ENCODE assay signal across 1 cellular context in the genomic region with DNA sequence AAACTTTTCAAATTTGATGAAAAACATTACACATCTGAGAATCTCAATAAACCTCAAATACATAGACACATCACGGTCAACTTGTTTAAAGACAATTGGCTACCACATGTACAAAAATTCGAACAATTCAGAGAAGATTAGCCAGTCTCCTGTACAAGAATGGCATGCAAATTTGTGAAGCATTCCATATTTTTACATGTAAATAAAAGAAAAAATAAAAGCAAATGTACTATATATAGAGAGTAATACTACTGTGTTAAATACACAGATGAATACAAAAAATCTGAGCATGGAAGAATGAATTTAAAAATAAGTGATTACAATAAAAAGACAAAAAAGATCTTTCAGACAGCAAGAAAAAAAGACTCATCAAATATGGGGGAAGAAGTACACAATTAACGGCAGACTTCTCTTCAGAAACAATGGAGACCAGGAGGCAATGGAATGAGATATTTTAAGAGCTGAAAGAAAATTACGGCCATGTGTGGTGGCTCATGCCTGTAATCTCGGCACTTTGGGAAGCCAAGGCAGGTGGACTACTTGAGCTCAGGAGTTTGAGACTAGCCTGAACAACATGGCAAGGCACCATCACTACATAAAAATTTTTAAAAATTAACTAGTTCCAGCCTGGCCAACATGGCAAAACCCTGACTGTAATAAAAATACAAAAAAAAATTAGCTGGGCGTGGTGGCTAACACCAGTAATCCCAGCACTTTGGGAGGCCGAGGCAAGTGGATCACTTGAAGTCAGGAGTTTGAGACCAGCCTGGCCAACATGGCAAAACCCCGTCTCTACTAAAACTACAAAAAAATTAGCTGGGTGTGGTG.
A peak's percentile ranks its signal among the peaks of the same experiment; 100 is the strongest.
TF ChIP-seq lines count a peak whose summit lies in the region.

No MANE protein-coding gene starts in this region.

TF ChIP-seq in K562, 482 proteins besides CTCF, POLR2A, EP300 and RAD21 (continues in another document):
- TF ChIP-seq PHF8 (IDR thresholded peaks at IDR 0.05; ENCODE audit: borderline replicate concordance, low read length) (no peak), NCOR1 (IDR thresholded peaks at IDR 0.05) (no peak), FOXK1 (CRISPR knock-in tag; IDR thresholded peaks at IDR 0.05; ENCODE audit: borderline replicate concordance) (no peak), NFIX (CRISPR knock-in tag; IDR thresholded peaks at IDR 0.05; ENCODE audit: low read depth) (no peak), SMARCE1 (IDR thresholded peaks at IDR 0.05) (no peak), HMGXB4 (CRISPR knock-in tag; IDR thresholded peaks at IDR 0.05) (no peak), RUNX1 (IDR thresholded peaks at IDR 0.05; ENCODE audit: low read depth) (no peak), SIN3A (IDR thresholded peaks at IDR 0.05; ENCODE audit: borderline replicate concordance in 2 of 2, control insufficient read depth in 1 of 2, low read depth in 2 of 2, low read length in 2 of 2) (no peak), IRF2 (CRISPR knock-in tag; IDR thresholded peaks at IDR 0.05) (no peak), ZNF121 (CRISPR knock-in tag; conservative IDR thresholded peaks at IDR 0.05) (no peak), ZC3H8 (IDR thresholded peaks at IDR 0.05) (no peak), NR4A1 (CRISPR knock-in tag; IDR thresholded peaks at IDR 0.05) (no peak), NR4A1 (tag; IDR thresholded peaks at IDR 0.05) (no peak), U2AF2 (optimal IDR thresholded peaks at IDR 0.05; ENCODE audit: low read depth, low read length) (no peak), HMG20A (CRISPR knock-in tag; conservative IDR thresholded peaks at IDR 0.05) (no peak), ELF2 (CRISPR knock-in tag; IDR thresholded peaks at IDR 0.05) (no peak), MNT (conservative IDR thresholded peaks at IDR 0.05) (no peak), FOXM1 (IDR thresholded peaks at IDR 0.05; ENCODE audit: low read depth) (no peak), FOXM1 (CRISPR knock-in tag; IDR thresholded peaks at IDR 0.05; ENCODE audit: low read depth) (no peak), NFATC3 (IDR thresholded peaks at IDR 0.05) (no peak), ZEB2 (IDR thresholded peaks at IDR 0.05) (peak; percentile 57; the same call in 1 of the 2 replicates), ZNF347 (CRISPR knock-in tag; IDR thresholded peaks at IDR 0.05; ENCODE audit: low read depth) (no peak), ZFP91 (CRISPR knock-in tag; IDR thresholded peaks at IDR 0.05) (no peak), IFI16 (CRISPR knock-in tag; IDR thresholded peaks at IDR 0.05) (no peak), E2F3 (CRISPR knock-in tag; IDR thresholded peaks at IDR 0.05) (no peak), MAZ (CRISPR knock-in tag; conservative IDR thresholded peaks at IDR 0.05 in 1 of 2, IDR thresholded peaks at IDR 0.05 in 1 of 2) (peak in 1 of 2 experiments; percentile 36; a peak in 1 of 4 replicates)
- TF ChIP-seq, protein P1, sequence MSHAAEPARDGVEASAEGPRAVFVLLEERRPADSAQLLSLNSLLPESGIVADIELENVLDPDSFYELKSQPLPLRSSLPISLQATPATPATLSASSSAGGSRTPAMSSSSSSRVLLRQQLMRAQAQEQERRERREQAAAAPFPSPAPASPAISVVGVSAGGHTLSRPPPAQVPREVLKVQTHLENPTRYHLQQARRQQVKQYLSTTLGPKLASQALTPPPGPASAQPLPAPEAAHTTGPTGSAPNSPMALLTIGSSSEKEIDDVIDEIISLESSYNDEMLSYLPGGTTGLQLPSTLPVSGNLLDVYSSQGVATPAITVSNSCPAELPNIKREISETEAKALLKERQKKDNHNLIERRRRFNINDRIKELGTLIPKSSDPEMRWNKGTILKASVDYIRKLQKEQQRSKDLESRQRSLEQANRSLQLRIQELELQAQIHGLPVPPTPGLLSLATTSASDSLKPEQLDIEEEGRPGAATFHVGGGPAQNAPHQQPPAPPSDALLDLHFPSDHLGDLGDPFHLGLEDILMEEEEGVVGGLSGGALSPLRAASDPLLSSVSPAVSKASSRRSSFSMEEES (CRISPR knock-in tag; IDR thresholded peaks at IDR 0.05): no peak
- TF ChIP-seq, protein P2, sequence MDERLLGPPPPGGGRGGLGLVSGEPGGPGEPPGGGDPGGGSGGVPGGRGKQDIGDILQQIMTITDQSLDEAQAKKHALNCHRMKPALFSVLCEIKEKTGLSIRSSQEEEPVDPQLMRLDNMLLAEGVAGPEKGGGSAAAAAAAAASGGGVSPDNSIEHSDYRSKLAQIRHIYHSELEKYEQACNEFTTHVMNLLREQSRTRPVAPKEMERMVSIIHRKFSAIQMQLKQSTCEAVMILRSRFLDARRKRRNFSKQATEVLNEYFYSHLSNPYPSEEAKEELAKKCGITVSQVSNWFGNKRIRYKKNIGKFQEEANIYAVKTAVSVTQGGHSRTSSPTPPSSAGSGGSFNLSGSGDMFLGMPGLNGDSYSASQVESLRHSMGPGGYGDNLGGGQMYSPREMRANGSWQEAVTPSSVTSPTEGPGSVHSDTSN (CRISPR knock-in tag; IDR thresholded peaks at IDR 0.05; ENCODE audit: low read depth): no peak
- TF ChIP-seq, protein P2 (tag; conservative IDR thresholded peaks at IDR 0.05; ENCODE audit: low read depth): no peak
- TF ChIP-seq, protein P3, sequence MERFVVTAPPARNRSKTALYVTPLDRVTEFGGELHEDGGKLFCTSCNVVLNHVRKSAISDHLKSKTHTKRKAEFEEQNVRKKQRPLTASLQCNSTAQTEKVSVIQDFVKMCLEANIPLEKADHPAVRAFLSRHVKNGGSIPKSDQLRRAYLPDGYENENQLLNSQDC (CRISPR knock-in tag; IDR thresholded peaks at IDR 0.05): no peak
- TF ChIP-seq, protein P4, sequence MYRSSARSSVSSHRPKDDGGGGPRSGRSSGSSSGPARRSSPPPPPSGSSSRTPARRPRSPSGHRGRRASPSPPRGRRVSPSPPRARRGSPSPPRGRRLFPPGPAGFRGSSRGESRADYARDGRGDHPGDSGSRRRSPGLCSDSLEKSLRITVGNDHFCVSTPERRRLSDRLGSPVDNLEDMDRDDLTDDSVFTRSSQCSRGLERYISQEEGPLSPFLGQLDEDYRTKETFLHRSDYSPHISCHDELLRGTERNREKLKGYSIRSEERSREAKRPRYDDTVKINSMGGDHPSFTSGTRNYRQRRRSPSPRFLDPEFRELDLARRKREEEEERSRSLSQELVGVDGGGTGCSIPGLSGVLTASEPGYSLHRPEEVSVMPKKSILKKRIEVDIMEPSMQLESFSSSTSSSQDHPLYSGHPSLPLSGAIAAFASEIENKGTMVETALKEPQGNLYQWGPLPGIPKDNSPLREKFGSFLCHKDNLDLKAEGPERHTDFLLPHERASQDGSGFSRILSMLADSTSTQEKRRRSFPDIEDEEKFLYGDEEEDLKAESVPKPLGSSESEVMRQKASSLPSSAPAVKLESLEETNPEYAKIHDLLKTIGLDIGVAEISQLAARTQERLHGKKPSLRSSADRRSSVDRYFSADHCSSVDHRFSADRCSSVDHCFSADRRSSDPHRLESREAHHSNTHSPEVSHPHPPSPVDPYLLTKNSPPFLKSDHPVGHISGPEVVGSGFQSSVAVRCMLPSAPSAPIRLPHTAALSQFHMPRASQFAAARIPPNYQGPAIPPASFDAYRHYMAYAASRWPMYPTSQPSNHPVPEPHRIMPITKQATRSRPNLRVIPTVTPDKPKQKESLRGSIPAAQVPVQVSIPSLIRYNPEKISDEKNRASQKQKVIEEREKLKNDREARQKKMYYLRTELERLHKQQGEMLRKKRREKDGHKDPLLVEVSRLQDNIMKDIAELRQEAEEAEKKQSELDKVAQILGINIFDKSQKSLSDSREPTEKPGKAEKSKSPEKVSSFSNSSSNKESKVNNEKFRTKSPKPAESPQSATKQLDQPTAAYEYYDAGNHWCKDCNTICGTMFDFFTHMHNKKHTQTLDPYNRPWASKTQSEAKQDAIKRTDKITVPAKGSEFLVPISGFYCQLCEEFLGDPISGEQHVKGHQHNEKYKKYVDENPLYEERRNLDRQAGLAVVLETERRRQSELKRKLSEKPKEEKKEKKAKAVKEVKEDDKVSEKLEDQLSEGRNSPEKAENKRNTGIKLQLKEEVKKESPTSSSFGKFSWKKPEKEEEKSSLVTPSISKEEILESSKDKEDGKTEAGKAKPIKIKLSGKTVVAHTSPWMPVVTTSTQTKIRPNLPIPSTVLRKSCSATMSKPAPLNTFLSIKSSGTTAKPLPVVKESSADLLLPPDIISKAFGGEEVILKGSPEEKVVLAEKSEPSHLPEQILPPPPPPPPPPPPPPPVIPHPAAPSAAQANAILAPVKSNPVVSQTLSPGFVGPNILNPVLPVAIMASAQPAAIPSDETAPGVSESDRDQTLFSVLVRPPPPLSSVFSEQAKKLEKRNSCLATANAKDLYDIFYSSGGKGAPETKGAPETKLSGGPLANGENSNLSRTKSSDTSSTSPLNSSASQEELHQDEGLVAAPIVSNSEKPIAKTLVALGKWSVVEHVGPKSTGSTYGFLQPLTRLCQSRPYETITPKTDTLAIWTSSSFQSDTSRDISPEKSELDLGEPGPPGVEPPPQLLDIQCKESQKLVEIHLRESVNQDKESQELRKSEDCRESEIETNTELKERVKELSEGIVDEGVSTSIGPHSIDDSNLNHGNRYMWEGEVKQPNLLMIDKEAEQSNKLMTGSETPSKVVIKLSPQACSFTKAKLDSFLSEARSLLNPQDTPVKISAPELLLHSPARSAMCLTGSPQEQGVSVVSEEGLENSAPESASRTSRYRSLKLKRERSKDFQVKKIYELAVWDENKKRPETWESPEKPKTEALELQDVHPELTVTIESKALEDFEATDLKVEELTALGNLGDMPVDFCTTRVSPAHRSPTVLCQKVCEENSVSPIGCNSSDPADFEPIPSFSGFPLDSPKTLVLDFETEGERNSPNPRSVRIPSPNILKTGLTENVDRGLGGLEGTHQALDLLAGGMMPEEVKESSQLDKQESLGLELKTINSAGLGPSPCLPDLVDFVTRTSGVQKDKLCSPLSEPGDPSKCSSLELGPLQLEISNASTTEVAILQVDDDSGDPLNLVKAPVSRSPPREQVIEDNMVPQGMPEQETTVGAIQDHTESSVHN (IDR thresholded peaks at IDR 0.05; ENCODE audit: borderline replicate concordance in 1 of 2, low read depth in 1 of 2): no peak
- TF ChIP-seq, protein P5, sequence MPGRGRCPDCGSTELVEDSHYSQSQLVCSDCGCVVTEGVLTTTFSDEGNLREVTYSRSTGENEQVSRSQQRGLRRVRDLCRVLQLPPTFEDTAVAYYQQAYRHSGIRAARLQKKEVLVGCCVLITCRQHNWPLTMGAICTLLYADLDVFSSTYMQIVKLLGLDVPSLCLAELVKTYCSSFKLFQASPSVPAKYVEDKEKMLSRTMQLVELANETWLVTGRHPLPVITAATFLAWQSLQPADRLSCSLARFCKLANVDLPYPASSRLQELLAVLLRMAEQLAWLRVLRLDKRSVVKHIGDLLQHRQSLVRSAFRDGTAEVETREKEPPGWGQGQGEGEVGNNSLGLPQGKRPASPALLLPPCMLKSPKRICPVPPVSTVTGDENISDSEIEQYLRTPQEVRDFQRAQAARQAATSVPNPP (IDR thresholded peaks at IDR 0.05; ENCODE audit: borderline replicate concordance, insufficient read depth, insufficient read length): no peak
